Comparison of ENCODE assay signal across 8 cellular contexts in genomic region chr19:45716314-45717130, GRCh38. TPM values are rescaled to one million over a fixed set of nuclear protein-coding genes. Genes with fewer than 3 reads are reported as not detected.
A peak's percentile ranks its signal among the peaks of the same experiment; 100 is the strongest.
DNase-seq lines count a peak whose midpoint lies in the region; ATAC-seq and TF ChIP-seq lines count a peak whose summit lies in the region.

No MANE protein-coding gene starts in this region.

- H3K9ac ChIP-seq in trophoblast cell (ENCODE audit: low read length): peak overlapping the region; percentile 97

- peak overlapping the region; percentile 75 for H3K14ac ChIP-seq in trophoblast cell (ENCODE audit: low read length)

- POLR2A ChIA-PET in GM10248 (lab: Yijun Ruan, JAX): interaction anchor here (0.6 to 1.2 kb wide), 6 partner anchors 9 to 241 kb away, joined by 3 to 5 read pairs (median 3); partner anchors contain the start of genes FBXO46, QPCTL and SNRPD2

- WGBS in trophoblast cell (ENCODE audit: extremely low coverage, insufficient coverage, insufficient read length): 100% methylated on average over 1 of the region's 24 CpGs

- peak overlapping the region; percentile 74 for H2BK5ac ChIP-seq in trophoblast cell (ENCODE audit: low read depth, low read length, poor library complexity)

- peak overlapping the region; percentile 82 for H2BK120ac ChIP-seq in trophoblast cell (ENCODE audit: insufficient read depth, low read length, poor library complexity)

- no peak overlapping the region for H3K23ac ChIP-seq in trophoblast cell (ENCODE audit: low read length)

- H3K79me1 ChIP-seq in trophoblast cell (ENCODE audit: low read length): peaks cover 8% of the 10 kb centered on the region

- peak overlapping the region; percentile 80 for H4K91ac ChIP-seq in trophoblast cell (ENCODE audit: low read depth, low read length)

- H3K4me3 ChIP-seq in trophoblast cell (ENCODE audit: low read depth, low read length): peak overlapping the region; percentile 74

- DNase-seq in Daoy (ENCODE audit: low read depth): peak; percentile 24
- DNase-seq in NCI-H1105 treated with DMSO at 0.1 percent for 48 hours (lab: John Stamatoyannopoulos, UW): peak; percentile 14
- peak; percentile 11 for DNase-seq in activated effector memory CD4-positive, alpha-beta T cell treated with Interleukin-2 at 50 U/mL for 16 hours
- DNase-seq in glomerular visceral epithelial cell (ENCODE audit: extremely low spot score): peak; percentile 32
- DNase-seq in trophoblast cell: peak; percentile 32 to 60
- no peak for DNase-seq in COLO829 (ENCODE audit: low spot score)
- no peak for DNase-seq in GM10248 (ENCODE audit: extremely low spot score)

- CTCF ChIA-PET in GM10248 (lab: Yijun Ruan, JAX): interaction anchor here (0.6 to 8.3 kb wide), 12 partner anchors 11 to 231 kb away, joined by 3 to 45 read pairs (median 4); partner anchors contain the start of genes FBXO46, QPCTL and SNRPD2

- peak overlapping the region; percentile 57 for H3K4ac ChIP-seq in trophoblast cell (ENCODE audit: low read depth, low read length)

- H2AFZ ChIP-seq in trophoblast cell (ENCODE audit: insufficient read depth, low read length, poor library complexity): peak overlapping the region; percentile 30

- no peak overlapping the region for H2BK12ac ChIP-seq in trophoblast cell (ENCODE audit: low read length)

- TF ChIP-seq CTCF in GM10248 (IDR thresholded peaks at IDR 0.05; ENCODE audit: control extremely low read depth, extremely low read depth, low read depth, missing control alignments): no peak

- peaks cover 25 to 30% of the 10 kb centered on the region in 2 experiments for H3K36me3 ChIP-seq in trophoblast cell (ENCODE audit: control insufficient read depth in 1 of 2, insufficient read depth in 2 of 2, low read length in 2 of 2)

- peak overlapping the region; percentile 67 for H3K18ac ChIP-seq in trophoblast cell (ENCODE audit: low read length)

- H4K8ac ChIP-seq in trophoblast cell (ENCODE audit: low read depth, low read length): peak overlapping the region; percentile 64

- no peaks in the 10 kb centered on the region for H3K27me3 ChIP-seq in trophoblast cell (ENCODE audit: insufficient read depth, low read length)

- H3K4me2 ChIP-seq in trophoblast cell (ENCODE audit: low read length): peak overlapping the region; percentile 98

- peak overlapping the region; percentile 58 for H3K27ac ChIP-seq in trophoblast cell (ENCODE audit: low read depth, low read length)

- no peak for ATAC-seq in GM21515 (IDR thresholded peaks at IDR 0.05; ENCODE audit: unreplicated experiment)

- no peaks in the 10 kb centered on the region for H3K9me3 ChIP-seq in trophoblast cell (ENCODE audit: insufficient read depth, low read depth, low read length)

- peak overlapping the region; percentile 36 for H4K12ac ChIP-seq in trophoblast cell (ENCODE audit: low read depth, low read length)

- H3K79me2 ChIP-seq in trophoblast cell (ENCODE audit: control insufficient read depth, insufficient read depth, low read length, poor library complexity): peaks cover 8% of the 10 kb centered on the region

- peaks cover 9 to 11% of the 10 kb centered on the region in 2 experiments for H3K4me1 ChIP-seq in trophoblast cell (ENCODE audit: control insufficient read depth in 1 of 2, insufficient read depth in 2 of 2, low read length in 2 of 2)

- H2AK5ac ChIP-seq in trophoblast cell (ENCODE audit: low read length): peak overlapping the region; percentile 28

RNA-seq across cellular contexts. Expression of gene FBXO46, which starts 14.2 kb away (rescaled TPM):
- 7.9 and 15.0 TPM in 2 replicates for total RNA-seq in Daoy (2014; rRNA removed; shearing (Covaris generic))
- polyA plus RNA-seq in trophoblast cell (2013): 21.9 and 23.0 TPM in 2 replicates

RNA-seq across cellular contexts. Expression of gene MEIOSIN, which starts 16.7 kb away (rescaled TPM):
- total RNA-seq in Daoy (2014; rRNA removed; shearing (Covaris generic)): not detected in 2 replicates
- 0.01 and 0.03 TPM in 2 replicates for polyA plus RNA-seq in trophoblast cell (2013)

RNA-seq across cellular contexts. Expression of gene QPCTL, which starts 24.1 kb away (rescaled TPM):
- 13.0 and 22.3 TPM in 2 replicates for total RNA-seq in Daoy (2014; rRNA removed; shearing (Covaris generic))
- 10.0 and 10.1 TPM in 2 replicates for polyA plus RNA-seq in trophoblast cell (2013)

RNA-seq across cellular contexts. Expression of gene SNRPD2, which starts 24.8 kb away (rescaled TPM):
- 580 and 625 TPM in 2 replicates for total RNA-seq in Daoy (2014; rRNA removed; shearing (Covaris generic))
- 1,318 and 1,337 TPM in 2 replicates for polyA plus RNA-seq in trophoblast cell (2013)

RNA-seq across cellular contexts. Expression of gene GIPR, which starts 48.5 kb away (rescaled TPM):
- not detected in 2 replicates for total RNA-seq in Daoy (2014; rRNA removed; shearing (Covaris generic))
- 0.60 and 0.99 TPM in 2 replicates for polyA plus RNA-seq in trophoblast cell (2013)

Comparison
In these comparisons a context has a peak if more than half of its experiments do, and no peak if none do; other contexts are left out.
1. DNase-seq: peak in Daoy (single experiment), NCI-H1105 treated with DMSO at 0.1 percent for 48 hours (single experiment), activated effector memory CD4-positive, alpha-beta T cell treated with Interleukin-2 at 50 U/mL for 16 hours (single experiment), glomerular visceral epithelial cell (single experiment) and trophoblast cell (2 of 2); none in COLO829 (single experiment) and GM10248 (single experiment).